ENCODE assay signal across 9 cellular contexts in genomic region chrX:26649534-26649933, GRCh38.
A peak's percentile ranks its signal among the peaks of the same experiment; 100 is the strongest.
DNase-seq lines count a peak whose midpoint lies in the region; ATAC-seq and TF ChIP-seq lines count a peak whose summit lies in the region.
"Had no signal": no experiment of that assay in that cellular context is flagged by ENCODE, and none has a peak within 500 bp of the region (broad histone marks: within the 10 kb centered on the region; RNA-seq: fewer than 3 reads in every experiment).

No MANE protein-coding gene starts in this region.

- no peaks in the 10 kb centered on the region for H3K27me3 Mint-ChIP-seq in progenitor cell of endocrine pancreas

- H3K4me3 Mint-ChIP-seq in progenitor cell of endocrine pancreas (ENCODE audit: low read depth), result no peak overlapping the region

- H3K9me3 Mint-ChIP-seq in progenitor cell of endocrine pancreas (ENCODE audit: low read depth), result peaks cover 37% of the 10 kb centered on the region

- no peaks in the 10 kb centered on the region for H3K9me3 ChIP-seq in MG63

- H3K4me1 Mint-ChIP-seq in progenitor cell of endocrine pancreas (ENCODE audit: low read depth), result no peaks in the 10 kb centered on the region

- no peak overlapping the region for H3K27ac Mint-ChIP-seq in progenitor cell of endocrine pancreas

- H3K36me3 Mint-ChIP-seq in progenitor cell of endocrine pancreas (ENCODE audit: insufficient read depth), result peaks cover 5% of the 10 kb centered on the region

- no peaks in the 10 kb centered on the region for H3K36me3 ChIP-seq in MG63

- no peaks in the 10 kb centered on the region for H3K27me3 ChIP-seq in MG63

- no peak overlapping the region for H3K4me3 ChIP-seq in MG63

- DNase-seq in NOMO-1 treated with DMSO at 0.1 percent for 48 hours (lab: John Stamatoyannopoulos, UW; ENCODE audit: unreplicated experiment) (peak; percentile 2), NOMO-1 treated with dmso at 0.1 percent for 144 hours (lab: John Stamatoyannopoulos, UW; ENCODE audit: unreplicated experiment) (no peak), brain pericyte (ENCODE audit: low read depth, low spot score) (peak; percentile 6), progenitor cell of endocrine pancreas (ENCODE audit: low spot score, unreplicated experiment) (no peak), dedifferentiated amniotic fluid mesenchymal stem cell (ENCODE audit: extremely low spot score) (no peak), MG63 (no peak)
- DNase-seq: DMS79 had no signal

- no peak for ATAC-seq in HG02610 (IDR thresholded peaks at IDR 0.05; ENCODE audit: unreplicated experiment)

- TF ChIP-seq CTCF in LNCAP (IDR thresholded peaks at IDR 0.05) (peak; percentile 49), progenitor cell of endocrine pancreas (IDR thresholded peaks at IDR 0.05; ENCODE audit: unreplicated experiment) (peak; percentile 51)

Comparison
In these comparisons a context has a peak if more than half of its experiments do, and no peak if none do; other contexts are left out.
1. DNase-seq: peak in NOMO-1 treated with DMSO at 0.1 percent for 48 hours (single experiment) and brain pericyte (single experiment); none in NOMO-1 treated with dmso at 0.1 percent for 144 hours (single experiment), progenitor cell of endocrine pancreas (single experiment), dedifferentiated amniotic fluid mesenchymal stem cell (single experiment) and MG63 (single experiment).